In genomic region chr10:6665847-6666246, GRCh38 we compare ENCODE assay signal across 12 cellular contexts.
A peak's percentile ranks its signal among the peaks of the same experiment; 100 is the strongest.
DNase-seq lines count a peak whose midpoint lies in the region; ATAC-seq and TF ChIP-seq lines count a peak whose summit lies in the region.
"Had no signal": no experiment of that assay in that cellular context is flagged by ENCODE, and none has a peak within 500 bp of the region (broad histone marks: within the 10 kb centered on the region; RNA-seq: fewer than 3 reads in every experiment).

No MANE protein-coding gene starts in this region.

- H3K27ac Mint-ChIP-seq in chondrocyte (ENCODE audit: unreplicated experiment), result no peak overlapping the region

- no peak for TF ChIP-seq CTCF in chondrocyte (IDR thresholded peaks at IDR 0.05)

- no peak overlapping the region for H3K4me3 Mint-ChIP-seq in chondrocyte (ENCODE audit: unreplicated experiment)

- peak; percentile 97 for ATAC-seq in stimulated activated naive CD8-positive, alpha-beta T cell treated with anti-CD3 and anti-CD28 coated beads, Interleukin-15, Interleukin-2, amounts not matched to agents 100 U/mL and 50 U/mL, for 24 hours
- ATAC-seq: gastrocnemius medialis had no signal

- H3K4me1 Mint-ChIP-seq in chondrocyte (ENCODE audit: low read depth), result no peaks in the 10 kb centered on the region

- peaks cover 20% of the 10 kb centered on the region for H3K27me3 Mint-ChIP-seq in chondrocyte (ENCODE audit: low read depth)

- peak; percentile 39 for DNase-seq in activated T-cell treated with anti-CD3 and anti-CD28 coated beads for 48 hours (ENCODE audit: low read depth)
- DNase-seq in activated T-cell treated with anti-CD3 and anti-CD28 coated beads for 4 hours, result no peak
- DNase-seq in activated CD4-positive, alpha-beta T cell treated with anti-CD3 and anti-CD28 coated beads, Interleukin-2, amount 50 U/mL, for 48 hours, result peak; percentile 39 to 56
- peak; percentile 8 for DNase-seq in effector CD4-positive, alpha-beta T cell
- peak; percentile 37 for DNase-seq in stimulated activated naive CD8-positive, alpha-beta T cell treated with anti-CD3 and anti-CD28 coated beads, Interleukin-15, Interleukin-2, amounts not matched to agents 100 U/mL and 50 U/mL, for 24 hours
- no peak for DNase-seq in NCI-H345 (lab: John Stamatoyannopoulos, UW)
- DNase-seq in middle frontal gyrus (ENCODE audit: extremely low spot score, low spot score), result no peak
- DNase-seq in chondrocyte (ENCODE audit: low spot score), result no peak
- DNase-seq: amygdala, EL, gastrocnemius medialis, tibial artery had no signal

- H3K9me3 Mint-ChIP-seq in chondrocyte (ENCODE audit: low read depth), result no peaks in the 10 kb centered on the region

- H3K36me3 Mint-ChIP-seq in chondrocyte (ENCODE audit: low read depth), result no peaks in the 10 kb centered on the region

Comparison
In these comparisons a context has a peak if more than half of its experiments do, and no peak if none do; other contexts are left out.
1. DNase-seq: peak in activated T-cell treated with anti-CD3 and anti-CD28 coated beads for 48 hours (single experiment), activated CD4-positive, alpha-beta T cell treated with anti-CD3 and anti-CD28 coated beads, Interleukin-2, amount 50 U/mL, for 48 hours (2 of 2), effector CD4-positive, alpha-beta T cell (single experiment) and stimulated activated naive CD8-positive, alpha-beta T cell treated with anti-CD3 and anti-CD28 coated beads, Interleukin-15, Interleukin-2, amounts not matched to agents 100 U/mL and 50 U/mL, for 24 hours (single experiment); none in activated T-cell treated with anti-CD3 and anti-CD28 coated beads for 4 hours (single experiment), NCI-H345 (single experiment), middle frontal gyrus (single experiment) and chondrocyte (single experiment).